Comparison of ENCODE assay signal across 33 cellular contexts in the genomic region with DNA sequence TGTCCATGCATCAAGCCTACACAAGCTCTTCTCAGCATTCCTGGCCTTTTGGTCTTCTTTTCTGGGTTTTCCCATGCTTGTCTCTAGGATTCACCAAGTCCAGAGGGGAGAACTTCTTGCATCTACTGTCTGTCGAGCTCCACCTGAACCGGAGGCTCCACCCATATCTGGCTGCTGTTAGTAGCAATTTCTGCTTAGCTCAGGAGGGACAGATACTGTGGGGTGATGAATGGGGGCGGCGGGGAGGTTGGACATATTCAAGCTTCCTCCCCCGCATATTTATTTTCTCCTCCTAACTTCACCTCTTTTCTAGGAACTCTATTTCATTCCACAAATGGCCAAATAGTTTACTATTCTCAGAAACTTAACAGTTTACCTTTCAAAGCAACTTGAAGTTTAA.
"Had no signal": no experiment of that assay in that cellular context is flagged by ENCODE, and none has a peak within 500 bp of the region (broad histone marks: within the 10 kb centered on the region; RNA-seq: fewer than 3 reads in every experiment).

No MANE protein-coding gene starts in this region.

- DNase-seq: activated CD4-positive, alpha-beta memory T cell treated with anti-CD3 and anti-CD28 coated beads, Interleukin-2, amount 10 ng/mL, durations not matched to agents 7 days and 5 days; activated CD4-positive, alpha-beta T cell treated with anti-CD3 and anti-CD28 coated beads for 4 hours; activated CD4-positive, alpha-beta T cell treated with anti-CD3 and anti-CD28 coated beads, Interleukin-2, amount 10 ng/mL, durations not matched to agents 7 days and 5 days; activated CD4-positive, alpha-beta T cell treated with anti-CD3 and anti-CD28 coated beads, Interleukin-2, amount 50 U/mL, for 48 hours; activated CD4-positive, CD25-positive, alpha-beta regulatory T cell; activated CD8-positive, alpha-beta memory T cell treated with anti-CD3 and anti-CD28 coated beads, Interleukin-2, amount 50 U/mL, for 4 hours; activated CD8-positive, alpha-beta T cell treated with anti-CD3 and anti-CD28 coated beads, Interleukin-2, amount 10 ng/mL, durations not matched to agents 7 days and 5 days; activated effector memory CD4-positive, alpha-beta T cell treated with anti-CD3 and anti-CD28 coated beads, Interleukin-2, amount 50 U/mL, for 16 hours; activated gamma-delta T cell treated with Interleukin-2 at 50 U/mL for 16 hours; activated naive CD4-positive, alpha-beta T cell; activated naive CD4-positive, alpha-beta T cell treated with anti-CD3 and anti-CD28 coated beads for 36 hours; activated naive CD4-positive, alpha-beta T cell treated with anti-CD3 and anti-CD28 coated beads, Interleukin-2, amount 50 U/mL, for 16 hours; activated naive CD8-positive, alpha-beta T cell treated with anti-CD3 and anti-CD28 coated beads for 36 hours; activated T-cell treated with anti-CD3 and anti-CD28 coated beads for 4 hours; activated T-cell treated with anti-CD3 and anti-CD28 coated beads, Interleukin-2, amount 50 U/mL, for 1 hour; activated T-cell treated with anti-CD3 and anti-CD28 coated beads, Interleukin-2, amount 50 U/mL, for 4 hours; activated T-cell treated with anti-CD3 and anti-CD28 coated beads, Interleukin-2, amount 50 U/mL, for 72 hours; adrenal gland; amniotic stem cell; aorta; body of pancreas; brain microvascular endothelial cell; central memory CD4-positive, alpha-beta T cell; T-helper 1 cell; T-helper 2 cell; T-helper 9 cell; WERI-Rb-1 had no signal

- H3K36me3 ChIP-seq: adrenal gland, brain microvascular endothelial cell, breast epithelium, WERI-Rb-1 had no signal

- FAIRE-seq: astrocyte, colon had no signal

- H3K4me3 ChIP-seq: adrenal gland, body of pancreas, breast epithelium had no signal

- H3K27me3 ChIP-seq: adrenal gland, body of pancreas, brain microvascular endothelial cell, breast epithelium had no signal

- H3K27ac ChIP-seq: adrenal gland, body of pancreas, brain microvascular endothelial cell, breast epithelium, WERI-Rb-1 had no signal

- H3K9me3 ChIP-seq: adrenal gland, body of pancreas, breast epithelium had no signal

- H3K4me1 ChIP-seq: adrenal gland, body of pancreas, breast epithelium had no signal

- ATAC-seq: activated CD4-positive, CD25-positive, alpha-beta regulatory T cell treated with anti-CD3 and anti-CD28 coated beads, Interleukin-2, amount 50 U/mL, for 24 hours; activated CD8-positive, alpha-beta T cell treated with anti-CD3 and anti-CD28 coated beads, Interleukin-2, amount 10 ng/mL, durations not matched to agents 7 days and 5 days; activated naive CD4-positive, alpha-beta T cell treated with anti-CD3 and anti-CD28 coated beads, Interleukin-2, amount 50 U/mL, for 72 hours; activated T-cell treated with anti-CD3 and anti-CD28 coated beads, Interleukin-2, amount 50 U/mL, for 4 hours; activated T-cell treated with anti-CD3 and anti-CD28 coated beads, Interleukin-2, amount 50 U/mL, for 72 hours; activated T-helper 17 cell treated with anti-CD3 and anti-CD28 coated beads, Interleukin-2, amount 50 U/mL, for 72 hours; body of pancreas had no signal
